Comparison of ENCODE assay signal across 1 cellular context in genomic region chr16:14372471-14372870, GRCh38.
TF ChIP-seq lines count a peak whose summit lies in the region.

No MANE protein-coding gene starts in this region.

TF ChIP-seq in H1, 55 proteins besides CTCF, POLR2A, EP300 and RAD21:
- TF ChIP-seq RXRA (IDR thresholded peaks at IDR 0.05; ENCODE audit: insufficient read depth, low read depth, low read length) (no peak), BCL11A (IDR thresholded peaks at IDR 0.05; ENCODE audit: low read depth in 2 of 2, low read length in 2 of 2) (no peak), EZH2 (IDR thresholded peaks at IDR 0.05; ENCODE audit: low read depth, low read length, severe bottlenecking) (no peak), KDM4A (IDR thresholded peaks at IDR 0.05; ENCODE audit: low read depth, low read length, severe bottlenecking) (no peak), BACH1 (IDR thresholded peaks at IDR 0.05; ENCODE audit: low read length) (no peak), SUZ12 (IDR thresholded peaks at IDR 0.05; ENCODE audit: low read length) (no peak), MAFK (IDR thresholded peaks at IDR 0.05; ENCODE audit: low read depth, low read length) (no peak), FOSL1 (IDR thresholded peaks at IDR 0.05; ENCODE audit: insufficient read depth, low read depth, low read length) (no peak), ASH2L (IDR thresholded peaks at IDR 0.05; ENCODE audit: low read length) (peak; percentile 40), HDAC2 (IDR thresholded peaks at IDR 0.05; ENCODE audit: borderline replicate concordance in 1 of 2, low read depth in 2 of 2, low read length in 2 of 2) (no peak), CBX8 (IDR thresholded peaks at IDR 0.05; ENCODE audit: borderline replicate concordance, low read depth, low read length) (no peak), SIRT6 (IDR thresholded peaks at IDR 0.05; ENCODE audit: low read length) (no peak), JUN (IDR thresholded peaks at IDR 0.05; ENCODE audit: low read depth, low read length) (no peak)
- TF ChIP-seq, protein P1, sequence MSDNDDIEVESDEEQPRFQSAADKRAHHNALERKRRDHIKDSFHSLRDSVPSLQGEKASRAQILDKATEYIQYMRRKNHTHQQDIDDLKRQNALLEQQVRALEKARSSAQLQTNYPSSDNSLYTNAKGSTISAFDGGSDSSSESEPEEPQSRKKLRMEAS (IDR thresholded peaks at IDR 0.05) = peak; percentile 25; the same call in 1 of the 2 replicates
